Comparison of ENCODE assay signal across 16 cellular contexts in genomic region chr15:60760646-60761504, GRCh38.
DNase-seq lines count a peak whose midpoint lies in the region; ATAC-seq and TF ChIP-seq lines count a peak whose summit lies in the region.
"Had no signal": no experiment of that assay in that cellular context is flagged by ENCODE, and none has a peak within 500 bp of the region (broad histone marks: within the 10 kb centered on the region; RNA-seq: fewer than 3 reads in every experiment).

No MANE protein-coding gene starts in this region.

- ATAC-seq in activated naive CD4-positive, alpha-beta T cell treated with anti-CD3 and anti-CD28 coated beads, Interleukin-2, amount 50 U/mL, for 72 hours, result peak; percentile 92 to 98
- ATAC-seq in GM21367 (IDR thresholded peaks at IDR 0.05; ENCODE audit: unreplicated experiment) (no peak), HG03520 (IDR thresholded peaks at IDR 0.05; ENCODE audit: unreplicated experiment) (no peak), GM18870 (IDR thresholded peaks at IDR 0.05; ENCODE audit: unreplicated experiment) (no peak), GM19324 (IDR thresholded peaks at IDR 0.05; ENCODE audit: low FRiP score, unreplicated experiment) (no peak)
- ATAC-seq: HCT116, Panc1 had no signal

- no peaks in the 10 kb centered on the region for H3K36me3 ChIP-seq in osteoblast (ENCODE audit: insufficient read depth, low read length)
- H3K36me3 ChIP-seq: left ventricle myocardium inferior had no signal

- peak overlapping the region; percentile 10 for H3K4me2 ChIP-seq in osteoblast (ENCODE audit: insufficient read depth, low read length)
- H3K4me2 ChIP-seq: KMS-11 had no signal

- H3K4me1 ChIP-seq in osteoblast (ENCODE audit: insufficient read depth, low read length), result peaks cover 45% of the 10 kb centered on the region
- H3K4me1 ChIP-seq: Caco-2 had no signal

- peaks cover 0 to 12% of the 10 kb centered on the region in 2 donors for H3K9me3 Mint-ChIP-seq in activated naive CD4-positive, alpha-beta T cell treated with anti-CD3 and anti-CD28 coated beads, Interleukin-2, amount 50 U/mL, for 72 hours
- H3K9me3 Mint-ChIP-seq: neural crest cell had no signal

- DNase-seq in Daoy (ENCODE audit: low read depth) (peak; percentile 69), HS-5 (ENCODE audit: low read depth) (peak; percentile 45), osteoblast (ENCODE audit: insufficient read length, low spot score, missing footprints) (no peak)
- peak in 1 of 2 donors; percentile 35 for DNase-seq in activated naive CD4-positive, alpha-beta T cell treated with anti-CD3 and anti-CD28 coated beads, Interleukin-2, amount 50 U/mL, for 72 hours (ENCODE audit: low spot score in 2 of 2)
- DNase-seq: Caco-2, cortex of kidney, glutamatergic neuron, left ventricle myocardium inferior had no signal

- H3K27me3 ChIP-seq in osteoblast (ENCODE audit: insufficient read depth, low read length), result no peaks in the 10 kb centered on the region

- no peaks in the 10 kb centered on the region for H3K9me3 ChIP-seq in osteoblast (ENCODE audit: low read depth, low read length)
- H3K9me3 ChIP-seq: Caco-2, left ventricle myocardium inferior had no signal

- peaks cover 9 to 56% of the 10 kb centered on the region in 2 donors for H3K36me3 Mint-ChIP-seq in activated naive CD4-positive, alpha-beta T cell treated with anti-CD3 and anti-CD28 coated beads, Interleukin-2, amount 50 U/mL, for 72 hours

- H4K20me1 ChIP-seq in osteoblast (ENCODE audit: insufficient read depth, low read length), result no peaks in the 10 kb centered on the region

- no peak overlapping the region for H3K4me3 ChIP-seq in osteoblast (ENCODE audit: insufficient read depth, low read length)
- H3K4me3 ChIP-seq: left ventricle myocardium inferior had no signal

- no peak for TF ChIP-seq CTCF in osteoblast (IDR thresholded peaks at IDR 0.05; ENCODE audit: extremely low read depth, low read depth, low read length)

- H3K79me2 ChIP-seq in osteoblast (ENCODE audit: insufficient read depth, low read length), result no peaks in the 10 kb centered on the region

- H2AFZ ChIP-seq in osteoblast (ENCODE audit: low read length), result no peak overlapping the region

- H3K27ac Mint-ChIP-seq in activated naive CD4-positive, alpha-beta T cell treated with anti-CD3 and anti-CD28 coated beads, Interleukin-2, amount 50 U/mL, for 72 hours, result peak overlapping the region in 1 of 2 donors; percentile 84

- H3K27ac ChIP-seq in osteoblast (ENCODE audit: low read depth, low read length), result peak overlapping the region; percentile 99
- H3K27ac ChIP-seq: KMS-11, left ventricle myocardium inferior had no signal

Comparison
In these comparisons a context has a peak if more than half of its experiments do, and no peak if none do; other contexts are left out.
1. ATAC-seq: peak in activated naive CD4-positive, alpha-beta T cell treated with anti-CD3 and anti-CD28 coated beads, Interleukin-2, amount 50 U/mL, for 72 hours (2 of 2); none in GM21367 (single experiment), HG03520 (single experiment), GM18870 (single experiment) and GM19324 (single experiment).